In genomic region chr20:11267131-11267761, GRCh38 we compare ENCODE assay signal across 8 cellular contexts.
DNase-seq lines count a peak whose midpoint lies in the region; ATAC-seq, FAIRE-seq and TF ChIP-seq lines count a peak whose summit lies in the region.

No MANE protein-coding gene starts in this region.

- H3K27me3 Mint-ChIP-seq in stimulated activated memory B cell treated with anti-CD40 and anti-IgM and Interleukin-4, amounts not matched to agents 10 μg/mL and 1 μg/mL and 100 μg/mL, for 72 hours: no peaks in the 10 kb centered on the region

- H3K27me3 ChIP-seq in GM12878 (replicated peaks in 1 of 2; ENCODE audit: control insufficient read depth in 2 of 2, insufficient read depth in 2 of 2, low read length in 1 of 2): no peaks in the 10 kb centered on the region

- POLR2A ChIA-PET in GM12878 (lab: Charles Lee): interaction anchor here (0.6 to 1.8 kb wide), 10 partner anchors 29 to 815 kb away, joined by 3 to 8 read pairs (median 3); partner anchors contain the start of gene JAG1

- no peak for TF ChIP-seq POLR2A in GM12878 (IDR thresholded peaks at IDR 0.05; ENCODE audit: low read depth, low read length)

- BruUV-seq in GM12878 (replicated peaks; lab: Mats Ljungman, UMichigan): no TSS peak

- TF ChIP-seq CTCF in AG10803 (conservative IDR thresholded peaks at IDR 0.05; ENCODE audit: low read length) (peak; percentile 34), GM12878 (IDR thresholded peaks at IDR 0.05 in 2 of 3, conservative IDR thresholded peaks at IDR 0.05 in 1 of 3; ENCODE audit: control insufficient read depth in 2 of 3, extremely low read depth in 1 of 3, insufficient read depth in 1 of 3, low read depth in 3 of 3, low read length in 3 of 3) (no peak)

- H3K27ac Mint-ChIP-seq in stimulated activated memory B cell treated with anti-CD40 and anti-IgM and Interleukin-4, amounts not matched to agents 10 μg/mL and 1 μg/mL and 100 μg/mL, for 72 hours: no peak overlapping the region

- intact Hi-C loops in GM12878 (cut with micrococcal nuclease; ENCODE audit: unreplicated experiment): loop anchor here (2.0 to 10.0 kb wide), 5 partner anchors 62 to 792 kb away; no protein-coding TSS in a partner anchor

- SMC1A ChIA-PET in GM12878 (lab: Charles Lee; ENCODE audit: uncharacterized antibody, unreplicated experiment): interaction anchor here (0.5 to 4.2 kb wide), 37 partner anchors 9 to 792 kb away, joined by 3 to 51 read pairs (median 7); no protein-coding TSS in a partner anchor

- CTCF ChIA-PET in GM12878 (lab: Yijun Ruan, JAX): interaction anchor here (0.7 to 3.1 kb wide), 21 partner anchors 14 to 1650 kb away, joined by 3 to 21 read pairs (median 3); partner anchors contain the start of gene JAG1

- peaks cover 15% of the 10 kb centered on the region for H3K4me1 ChIP-seq in GM12878 (ENCODE audit: control insufficient read depth, insufficient read depth, low read length)

- peak overlapping the region; percentile 32 for H3K4me2 ChIP-seq in GM12878 (ENCODE audit: control insufficient read depth, insufficient read depth)

- RAD21 ChIA-PET in GM12878 (lab: Charles Lee; ENCODE audit: unreplicated experiment): interaction anchor here (0.5 to 3.5 kb wide), 39 partner anchors 15 to 915 kb away, joined by 3 to 39 read pairs (median 5); partner anchors contain the start of genes JAG1, MKKS and SLX4IP

- no peak overlapping the region for H3K9ac ChIP-seq in GM12878 (ENCODE audit: control insufficient read depth, insufficient read depth, low read length)

- 2% methylated on average over 5 of the region's 5 CpGs for WGBS in GM12878 (ENCODE audit: insufficient coverage, insufficient replicate concordance, low lambda C conversion rate, missing lambda C conversion rate)

- in situ Hi-C loops in GM12878 (cut with MboI): no loop called here

- ATAC-seq in GM21423 (IDR thresholded peaks at IDR 0.05; ENCODE audit: unreplicated experiment) (peak; percentile 66), GM12878 (peak; percentile 93)
- no peak for ATAC-seq in stimulated activated memory B cell treated with anti-CD40 and anti-IgM and Interleukin-4, amounts not matched to agents 10 μg/mL and 1 μg/mL and 100 μg/mL, for 72 hours

- peak; percentile 45; the same call in 1 of the 2 replicates for TF ChIP-seq RAD21 in GM12878 (IDR thresholded peaks at IDR 0.05; ENCODE audit: insufficient read depth, low read depth, low read length)

- H3K4me1 Mint-ChIP-seq in stimulated activated memory B cell treated with anti-CD40 and anti-IgM and Interleukin-4, amounts not matched to agents 10 μg/mL and 1 μg/mL and 100 μg/mL, for 72 hours: no peaks in the 10 kb centered on the region

- DNase-seq in AG10803 (ENCODE audit: low read depth) (peak; percentile 92), Kasumi-1 (lab: John Stamatoyannopoulos, UW) (peak; percentile 3 to 21), GM12878 (ENCODE audit: low read depth, low spot score) (peak; percentile 79), islet precursor cell (peak; percentile 97), T-helper 2 cell (no peak)

- H3K79me2 ChIP-seq in GM12878 (ENCODE audit: control insufficient read depth, insufficient read depth, low read length): no peaks in the 10 kb centered on the region

- H4K20me1 ChIP-seq in GM12878 (ENCODE audit: control insufficient read depth, insufficient read depth): no peaks in the 10 kb centered on the region

- FAIRE-seq in GM12878 (lab: Jason Lieb, UNC): no peak

- no peaks in the 10 kb centered on the region for H3K36me3 ChIP-seq in GM12878 (ENCODE audit: control insufficient read depth in 2 of 2, insufficient read depth in 2 of 2, low read length in 1 of 2)

- no peaks in the 10 kb centered on the region for H3K9me3 ChIP-seq in GM12878 (replicated peaks; ENCODE audit: control insufficient read depth, insufficient read depth, low read length)

- peaks cover 3% of the 10 kb centered on the region for H3K9me3 Mint-ChIP-seq in stimulated activated memory B cell treated with anti-CD40 and anti-IgM and Interleukin-4, amounts not matched to agents 10 μg/mL and 1 μg/mL and 100 μg/mL, for 72 hours

- H3K27ac ChIP-seq in GM12878 (ENCODE audit: control insufficient read depth, insufficient read depth) (peak overlapping the region; percentile 37; the same call in 1 of the 2 replicates), temporal lobe (ENCODE audit: low read depth, low read length) (peak overlapping the region; percentile 22)

- no peak overlapping the region for H3K4me3 Mint-ChIP-seq in stimulated activated memory B cell treated with anti-CD40 and anti-IgM and Interleukin-4, amounts not matched to agents 10 μg/mL and 1 μg/mL and 100 μg/mL, for 72 hours

- peak overlapping the region; percentile 63 for H2AFZ ChIP-seq in GM12878 (ENCODE audit: control insufficient read depth, low read depth, low read length)

- H3K36me3 Mint-ChIP-seq in stimulated activated memory B cell treated with anti-CD40 and anti-IgM and Interleukin-4, amounts not matched to agents 10 μg/mL and 1 μg/mL and 100 μg/mL, for 72 hours: no peaks in the 10 kb centered on the region

- no peak overlapping the region for H3K4me3 ChIP-seq in AG10803 (ENCODE audit: low read length)
- H3K4me3 ChIP-seq in GM12878: no peak overlapping the region

- TF ChIP-seq EP300 in GM12878 (IDR thresholded peaks at IDR 0.05; ENCODE audit: borderline replicate concordance in 1 of 2, control insufficient read depth in 1 of 2, low read depth in 2 of 2, low read length in 2 of 2): peak; percentile 71 to 83

TF ChIP-seq in GM12878, 131 proteins besides CTCF, POLR2A, EP300 and RAD21 (continues in another document):
- TF ChIP-seq IKZF1 (conservative IDR thresholded peaks at IDR 0.05) (peak; percentile 87), YY1 (IDR thresholded peaks at IDR 0.05; ENCODE audit: low read depth, low read length) (peak; percentile 48; the same call in 1 of the 2 replicates), SRF (IDR thresholded peaks at IDR 0.05; ENCODE audit: low read depth in 2 of 2, low read length in 2 of 2) (0 out of 4 replicates have a peak, but pooled peaks of 1 of the 2 experiments have one; percentile 14), IRF3 (IDR thresholded peaks at IDR 0.05) (no peak), NR2C2 (IDR thresholded peaks at IDR 0.05; ENCODE audit: borderline replicate concordance, control insufficient read depth, insufficient read length, low read depth) (no peak), EED (IDR thresholded peaks at IDR 0.05; ENCODE audit: low read depth) (peak; percentile 83; the same call in 1 of the 2 replicates), NBN (IDR thresholded peaks at IDR 0.05) (peak; percentile 98), ESRRA (IDR thresholded peaks at IDR 0.05; ENCODE audit: low read length) (peak; percentile 54; the same call in 1 of the 2 replicates), MTA3 (IDR thresholded peaks at IDR 0.05; ENCODE audit: borderline replicate concordance, low read length) (no peak; the same call in 1 of the 2 replicates), IRF5 (IDR thresholded peaks at IDR 0.05; ENCODE audit: borderline replicate concordance) (peak; percentile 76; the same call in 1 of the 2 replicates), TCF12 (IDR thresholded peaks at IDR 0.05; ENCODE audit: low read depth, low read length) (peak; percentile 82), MLLT1 (IDR thresholded peaks at IDR 0.05) (peak; percentile 94), FOXM1 (IDR thresholded peaks at IDR 0.05; ENCODE audit: low read depth, low read length) (peak; percentile 95; the same call in 1 of the 2 replicates), WRNIP1 (IDR thresholded peaks at IDR 0.05; ENCODE audit: borderline replicate concordance, low read depth, low read length) (no peak), SREBF2 (IDR thresholded peaks at IDR 0.05; ENCODE audit: low read length) (no peak), SP1 (IDR thresholded peaks at IDR 0.05; ENCODE audit: low read depth, low read length) (peak; percentile 26), ATF7 (IDR thresholded peaks at IDR 0.05; ENCODE audit: low read depth) (peak; percentile 98), ZNF384 (IDR thresholded peaks at IDR 0.05; ENCODE audit: borderline replicate concordance, low read depth, low read length) (peak; percentile 89)
- TF ChIP-seq, protein P1, sequence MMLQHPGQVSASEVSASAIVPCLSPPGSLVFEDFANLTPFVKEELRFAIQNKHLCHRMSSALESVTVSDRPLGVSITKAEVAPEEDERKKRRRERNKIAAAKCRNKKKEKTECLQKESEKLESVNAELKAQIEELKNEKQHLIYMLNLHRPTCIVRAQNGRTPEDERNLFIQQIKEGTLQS (IDR thresholded peaks at IDR 0.05; ENCODE audit: borderline replicate concordance, extremely low read depth, low read depth, low read length): no peak

Comparison
In these comparisons a context has a peak if more than half of its experiments do, and no peak if none do; other contexts are left out.
1. DNase-seq: peak in AG10803 (single experiment), Kasumi-1 (2 of 2), GM12878 (single experiment) and islet precursor cell (single experiment); none in T-helper 2 cell (0 of 5).